Comparison of ENCODE assay signal across 24 cellular contexts in the genomic region with DNA sequence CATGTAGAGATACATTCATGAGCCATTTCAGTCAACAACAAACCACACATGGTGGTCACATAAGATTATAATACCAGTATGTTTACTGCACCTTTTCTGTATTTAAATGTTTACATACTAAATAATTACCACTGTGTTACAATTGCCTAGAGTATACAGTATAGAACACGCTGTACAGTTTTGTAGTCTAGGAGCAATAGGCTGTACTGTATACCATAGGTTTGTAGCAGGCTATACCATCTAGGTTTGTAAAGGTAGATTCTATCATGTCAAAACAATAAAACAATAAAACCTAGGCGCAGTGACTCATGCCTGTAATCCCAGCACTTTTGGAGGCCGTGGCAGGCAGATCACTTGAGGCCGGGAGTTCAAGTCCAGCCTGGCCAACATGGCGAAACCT.
"Had no signal": no experiment of that assay in that cellular context is flagged by ENCODE, and none has a peak within 500 bp of the region (broad histone marks: within the 10 kb centered on the region; RNA-seq: fewer than 3 reads in every experiment).

No MANE protein-coding gene starts in this region.

- H3K4me3 ChIP-seq: stomach, suprapubic skin, testis, thoracic aorta, thyroid gland, tibial artery, tibial nerve, transverse colon, upper lobe of left lung, upper lobe of right lung, uterus, vagina had no signal

- DNase-seq: stimulated activated CD4-positive, alpha-beta T cell treated with anti-CD3 and anti-CD28 coated beads, Interleukin-2, amount 100 ng/mL, for 48 hours; stimulated activated CD4-positive, alpha-beta T cell treated with anti-CD3 and anti-CD28 coated beads, Interleukin-4, amount 100 ng/mL, for 1 hour; stimulated activated CD4-positive, alpha-beta T cell treated with anti-CD3 and anti-CD28 coated beads, Interleukin-4, amount 100 ng/mL, for 24 hours; stimulated activated CD4-positive, alpha-beta T cell treated with anti-CD3 and anti-CD28 coated beads, Interleukin-4, amount 100 ng/mL, for 4 hours; stimulated activated CD8-positive, alpha-beta memory T cell treated with anti-CD3 and anti-CD28 coated beads, Interleukin-4, amount 100 ng/mL, for 48 hours; stimulated activated naive B cell treated with anti-CD40 and anti-IgM and Interleukin-4, amounts not matched to agents 10 μg/mL and 1 μg/mL and 100 μg/mL, for 72 hours; stimulated activated naive CD4-positive, alpha-beta T cell; stimulated activated naive CD4-positive, alpha-beta T cell treated with Interleukin-2 at 50 U/mL for 16 hours; stimulated activated naive CD8-positive, alpha-beta T cell treated with anti-CD3 and anti-CD28 coated beads, Interleukin-15, amount 100 ng/mL, for 72 hours; stimulated activated naive CD8-positive, alpha-beta T cell treated with anti-CD3 and anti-CD28 coated beads, Interleukin-15, Interleukin-2, amounts not matched to agents 100 U/mL and 50 U/mL, for 24 hours; stomach; substantia nigra; testis; thyroid gland; tibial artery; transverse colon; trophoblast cell; upper lobe of left lung; upper lobe of right lung; uterus had no signal
